Comparison of ENCODE assay signal across 8 cellular contexts in genomic region chr10:79316671-79317431, GRCh38. TPM values are rescaled to one million over a fixed set of nuclear protein-coding genes. Genes with fewer than 3 reads are reported as not detected.
DNase-seq lines count a peak whose midpoint lies in the region; ATAC-seq and TF ChIP-seq lines count a peak whose summit lies in the region.

No MANE protein-coding gene starts in this region.

- peak overlapping the region; percentile 59 for H3K4me2 ChIP-seq in PC-9

- in situ Hi-C loops in KBM-7 (cut with MboI; ENCODE audit: low pct_unique_long_range_greater_than_20kb, low sequenced_read_pairs): no loop called here

- H3K4me3 Mint-ChIP-seq in endothelial cell (ENCODE audit: unreplicated experiment): no peak overlapping the region

- peak overlapping the region; percentile 59 for H3K27ac Mint-ChIP-seq in endothelial cell (ENCODE audit: unreplicated experiment)

- ATAC-seq in GM18858 (IDR thresholded peaks at IDR 0.05; ENCODE audit: unreplicated experiment) (peak; percentile 79), HG02970 (IDR thresholded peaks at IDR 0.05; ENCODE audit: low FRiP score, unreplicated experiment) (peak; percentile 50), upper lobe of right lung (peak; percentile 6)

- intact Hi-C loops in PC-9 (cut with micrococcal nuclease; ENCODE audit: unreplicated experiment): no loop called here
- intact Hi-C loops in upper lobe of right lung (cut with DNase I): no loop called here
- intact Hi-C loops in lower leg skin (cut with DNase I; ENCODE audit: low total_unique reads): no loop called here

- H3K9me3 ChIP-seq in PC-9 (ENCODE audit: insufficient read depth, low read depth) (no peaks in the 10 kb centered on the region; the same call in 1 of the 2 replicates), upper lobe of right lung (no peaks in the 10 kb centered on the region)

- CTCF ChIA-PET in BJ (lab: Yijun Ruan, JAX): interaction anchor here (1.2 to 1.7 kb wide), 3 partner anchors 31 to 121 kb away, joined by 3 to 8 read pairs (median 4); partner anchors contain the start of gene PPIF
- CTCF ChIA-PET in PC-9 (lab: Charles Lee): interaction anchor here (1.0 kb wide), 1 partner anchor 17 kb away, joined by 3 read pairs; no protein-coding TSS in a partner anchor

- H3K27ac ChIP-seq in PC-9 (peak overlapping the region; percentile 82), upper lobe of right lung (no peak overlapping the region)

- H3K27me3 ChIP-seq in BJ (ENCODE audit: control insufficient read depth, insufficient read depth, low read length): no peaks in the 10 kb centered on the region
- no peaks in the 10 kb centered on the region for H3K27me3 ChIP-seq in PC-9 (ENCODE audit: insufficient read depth, low read depth)
- no peaks in the 10 kb centered on the region for H3K27me3 ChIP-seq in upper lobe of right lung

- H3F3A ChIP-seq in PC-9 (ENCODE audit: insufficient read depth, low read depth): peaks cover 60% of the 10 kb centered on the region; the same call in 1 of the 2 replicates

- peaks cover 22% of the 10 kb centered on the region for H3K36me3 Mint-ChIP-seq in endothelial cell (ENCODE audit: low read depth, unreplicated experiment)

- no peaks in the 10 kb centered on the region for H3K9me3 Mint-ChIP-seq in endothelial cell (ENCODE audit: unreplicated experiment)

- no peaks in the 10 kb centered on the region for H3K79me2 ChIP-seq in PC-9 (ENCODE audit: low read depth)

- H3K4me1 ChIP-seq in PC-9 (replicated peaks; ENCODE audit: insufficient read depth): peaks cover 58% of the 10 kb centered on the region
- peaks cover 21% of the 10 kb centered on the region for H3K4me1 ChIP-seq in upper lobe of right lung

- TF ChIP-seq POLR2A in lower leg skin (IDR thresholded peaks at IDR 0.05): no peak

- peaks cover 15% of the 10 kb centered on the region for H3K4me1 Mint-ChIP-seq in endothelial cell (ENCODE audit: unreplicated experiment)

- WGBS in lower leg skin, 2 donors: 45 to 47% methylated on average over 13 of the region's 13 CpGs

- H2AFZ ChIP-seq in PC-9: no peak overlapping the region

- no peaks in the 10 kb centered on the region for H3K9me2 ChIP-seq in PC-9 (ENCODE audit: insufficient read depth)

- POLR2A ChIA-PET in BJ (lab: Charles Lee): interaction anchor here (0.8 kb wide), 1 partner anchor 17 kb away, joined by 3 read pairs; no protein-coding TSS in a partner anchor
- POLR2A ChIA-PET in PC-9 (lab: Charles Lee; ENCODE audit: unreplicated experiment): interaction anchor here (0.6 kb wide), 1 partner anchor 1377 kb away, joined by 3 read pairs; no protein-coding TSS in a partner anchor

- DNase-seq in BJ (ENCODE audit: low read depth) (no peak), PC-9 (no peak), endothelial cell (ENCODE audit: low spot score) (no peak), upper lobe of right lung (peak; percentile 63), KBM-7 (no peak), lower leg skin (ENCODE audit: low spot score in 2 of 2) (no peak)

- H4K20me1 ChIP-seq in PC-9 (ENCODE audit: insufficient read depth): no peaks in the 10 kb centered on the region

- H3K27me3 Mint-ChIP-seq in endothelial cell (ENCODE audit: unreplicated experiment): peaks cover 28% of the 10 kb centered on the region

- H3K36me3 ChIP-seq in BJ (ENCODE audit: control insufficient read depth, insufficient read depth, low read length) (peaks cover 16% of the 10 kb centered on the region), PC-9 (ENCODE audit: low read depth) (no peaks in the 10 kb centered on the region; the same call in 1 of the 2 replicates), upper lobe of right lung (peaks cover 36% of the 10 kb centered on the region)

- no TSS peak for BruUV-seq in PC-9 (replicated peaks; lab: Mats Ljungman, UMichigan)

- H3K4me3 ChIP-seq in BJ (ENCODE audit: low read depth, low read length): no peak overlapping the region
- H3K4me3 ChIP-seq in PC-9: no peak overlapping the region; the same call in 1 of the 2 replicates
- H3K4me3 ChIP-seq in upper lobe of right lung: no peak overlapping the region
- H3K4me3 ChIP-seq in lower leg skin (ENCODE audit: low read depth, poor library complexity, severe bottlenecking): no peak overlapping the region

- peak; percentile 7; the same call in 1 of the 2 replicates for TF ChIP-seq CTCF in BJ (IDR thresholded peaks at IDR 0.05; ENCODE audit: insufficient read depth, low read depth, low read length)
- no peak for TF ChIP-seq CTCF in PC-9 (conservative IDR thresholded peaks at IDR 0.05)
- no peak for TF ChIP-seq CTCF in endothelial cell (IDR thresholded peaks at IDR 0.05; ENCODE audit: unreplicated experiment)
- no peak for TF ChIP-seq CTCF in upper lobe of right lung (IDR thresholded peaks at IDR 0.05)
- TF ChIP-seq CTCF in lower leg skin (IDR thresholded peaks at IDR 0.05): no peak

RNA-seq across cellular contexts. Expression of gene PPIF, which starts 30.4 kb away (rescaled TPM):
- polyA plus RNA-seq in BJ (2011; rRNA removed): 43.4 and 73.9 TPM in 2 replicates
- polyA minus RNA-seq in BJ (2011; rRNA and poly(A)+ RNA removed): 59.0 and 65.9 TPM in 2 replicates
- total RNA-seq in PC-9 (2021): 171 and 203 TPM in 2 replicates
- total RNA-seq in endothelial cell (ENCODE audit: unreplicated experiment): 21.9 TPM
- 30.7 TPM for total RNA-seq in upper lobe of right lung
- 100 to 1,000 TPM in 1 of 4 donors, 10 to 100 TPM in 3; 59.3 to 123 (median 78.3) TPM for total RNA-seq in lower leg skin

Comparison
In these comparisons a context has a peak if more than half of its experiments do, and no peak if none do; other contexts are left out.
1. ATAC-seq: peak in every context shown above with its lines; median percentile 79 in GM18858; 50 in HG02970; 6 in upper lobe of right lung.